15 cellular contexts compared by ENCODE assay signal in genomic region chr12:49792976-49793580, GRCh38. TPM values are rescaled to one million over a fixed set of nuclear protein-coding genes. Genes with fewer than 3 reads are reported as not detected.
DNase-seq lines count a peak whose midpoint lies in the region; ATAC-seq, FAIRE-seq and TF ChIP-seq lines count a peak whose summit lies in the region.
"Had no signal": no experiment of that assay in that cellular context is flagged by ENCODE, and none has a peak within 500 bp of the region (broad histone marks: within the 10 kb centered on the region; RNA-seq: fewer than 3 reads in every experiment).

No MANE protein-coding gene starts in this region.

- FAIRE-seq in K562 (lab: Jason Lieb, UNC) (no peak), kidney (lab: Jason Lieb, UNC) (no peak)
- FAIRE-seq: A549 had no signal

- H3K4me2 ChIP-seq in K562 (ENCODE audit: insufficient read depth, low read length) (no peak overlapping the region), neural progenitor cell (no peak overlapping the region)
- H3K4me2 ChIP-seq: A549 had no signal

- peaks cover 0 to 22% of the 10 kb centered on the region in 2 experiments; a peak in 2 of 5 replicates for H3K4me1 ChIP-seq in K562 (replicated peaks in 1 of 2; ENCODE audit: control insufficient read depth in 2 of 2, insufficient read depth in 2 of 2, low read length in 2 of 2)
- H3K4me1 ChIP-seq in neural progenitor cell = no peaks in the 10 kb centered on the region
- H3K4me1 ChIP-seq in kidney (ENCODE audit: control insufficient read depth in 1 of 2, insufficient read depth in 1 of 2, low read depth in 1 of 2, low read length in 2 of 2) = no peaks in the 10 kb centered on the region
- H3K4me1 ChIP-seq: A549, BE2C had no signal

- H3K4me1 Mint-ChIP-seq in neural progenitor cell = no peaks in the 10 kb centered on the region
- H3K4me1 Mint-ChIP-seq: CD4-positive, alpha-beta memory T cell had no signal

- no peak for TF ChIP-seq POLR2A in K562 (conservative IDR thresholded peaks at IDR 0.05)

- intact Hi-C loops in K562 (cut with micrococcal nuclease) (no loop called here), posterior vena cava (cut with DNase I) (no loop called here), kidney (cut with DNase I) (no loop called here)

- peaks cover 3% of the 10 kb centered on the region for H3K27me3 Mint-ChIP-seq in neural progenitor cell (ENCODE audit: insufficient read depth, low read depth)
- H3K27me3 Mint-ChIP-seq: CD4-positive, alpha-beta memory T cell had no signal

- H2AFZ ChIP-seq in K562 (ENCODE audit: low read depth, low read length) (no peak overlapping the region), neural progenitor cell (replicated peaks) (no peak overlapping the region)

- no peak overlapping the region for H3K27ac ChIP-seq in K562 (ENCODE audit: extremely low read depth, low read depth, low read length)
- H3K27ac ChIP-seq in neural progenitor cell = no peak overlapping the region
- H3K27ac ChIP-seq in kidney (ENCODE audit: low read depth in 2 of 2, low read length in 2 of 2) = no peak overlapping the region
- H3K27ac ChIP-seq: A549, C4-2B had no signal

- peak; percentile 32; the same call in 2 of the 3 replicates for ATAC-seq in K562
- ATAC-seq in GM19324 (IDR thresholded peaks at IDR 0.05; ENCODE audit: low FRiP score, unreplicated experiment) = no peak
- ATAC-seq: A549, HCT116 had no signal

- no peak overlapping the region for H3K4me3 Mint-ChIP-seq in neural progenitor cell
- H3K4me3 Mint-ChIP-seq: CD4-positive, alpha-beta memory T cell had no signal

- H3K27me3 ChIP-seq in K562 (ENCODE audit: control insufficient read depth in 2 of 2, insufficient read depth in 2 of 2, low read length in 2 of 2) (no peaks in the 10 kb centered on the region), neural progenitor cell (no peaks in the 10 kb centered on the region)
- H3K27me3 ChIP-seq: BE2C had no signal

- H3K79me2 ChIP-seq in K562 (ENCODE audit: control insufficient read depth, insufficient read depth, low read length) (no peaks in the 10 kb centered on the region), neural progenitor cell (ENCODE audit: low read depth) (no peaks in the 10 kb centered on the region)

- in situ Hi-C loops in K562 (cut with MboI) = no loop called here

- no peaks in the 10 kb centered on the region for H3K9me3 ChIP-seq in K562 (replicated peaks; ENCODE audit: control insufficient read depth, insufficient read depth, low read depth, low read length)
- no peaks in the 10 kb centered on the region for H3K9me3 ChIP-seq in neural progenitor cell (ENCODE audit: low read depth)
- no peaks in the 10 kb centered on the region for H3K9me3 ChIP-seq in kidney (ENCODE audit: control insufficient read depth in 1 of 2, low read length in 2 of 2)
- H3K9me3 ChIP-seq: A549, BE2C had no signal

- no TSS peak for BruUV-seq in K562 (replicated peaks; lab: Mats Ljungman, UMichigan)

- TF ChIP-seq CTCF in GM10248 (IDR thresholded peaks at IDR 0.05; ENCODE audit: control extremely low read depth, extremely low read depth, low read depth, missing control alignments) (no peak), K562 (IDR thresholded peaks at IDR 0.05 in 2 of 3, conservative IDR thresholded peaks at IDR 0.05 in 1 of 3; ENCODE audit: insufficient read depth in 2 of 3, low read depth in 1 of 3, low read length in 3 of 3) (no peak), neural progenitor cell (IDR thresholded peaks at IDR 0.05) (no peak), kidney (IDR thresholded peaks at IDR 0.05; ENCODE audit: borderline replicate concordance, extremely low read depth, insufficient read depth) (no peak)

- no peaks in the 10 kb centered on the region for H3F3A ChIP-seq in neural progenitor cell (ENCODE audit: low read depth)

- TF ChIP-seq EP300 in K562 (IDR thresholded peaks at IDR 0.05; ENCODE audit: low read length) = no peak

- peaks cover 2% of the 10 kb centered on the region for H3K36me3 Mint-ChIP-seq in neural progenitor cell

- H3K9ac ChIP-seq in K562 (ENCODE audit: insufficient read depth in 1 of 2, low read depth in 2 of 2, low read length in 2 of 2) = no peak overlapping the region; a peak in 1 of 4 replicates
- H3K9ac ChIP-seq in neural progenitor cell = no peak overlapping the region
- H3K9ac ChIP-seq in kidney (ENCODE audit: low read length in 2 of 2) = no peak overlapping the region

- H3K4me3 ChIP-seq in K562 = no peak overlapping the region
- no peak overlapping the region for H3K4me3 ChIP-seq in neural progenitor cell
- no peak overlapping the region for H3K4me3 ChIP-seq in kidney (ENCODE audit: low read length in 2 of 2)
- H3K4me3 ChIP-seq: A549 had no signal

- WGBS in K562 (ENCODE audit: insufficient coverage, low coverage, missing lambda C conversion rate) = 85% methylated on average over 4 of the region's 11 CpGs

- no peaks in the 10 kb centered on the region for H3K9me1 ChIP-seq in K562 (ENCODE audit: control insufficient read depth, insufficient read depth, low read length)

- no peak overlapping the region for H3K27ac Mint-ChIP-seq in neural progenitor cell

- CTCF ChIA-PET in GM10248 (lab: Yijun Ruan, JAX) = interaction anchor here (2.6 kb wide), 1 partner anchor 15 kb away, joined by 8 read pairs; no protein-coding TSS in a partner anchor
- CTCF ChIA-PET in K562 (lab: Yijun Ruan, JAX; ENCODE audit: low intra/inter-chr PET ratio) = no interaction called here

- H4K20me1 ChIP-seq in K562 (replicated peaks; ENCODE audit: control insufficient read depth, insufficient read depth, low read length) = 0 out of 2 replicates have a peak, but pooled peaks cover 3% of the 10 kb centered on the region
- no peaks in the 10 kb centered on the region for H4K20me1 ChIP-seq in neural progenitor cell (ENCODE audit: low read depth)

- POLR2A ChIA-PET in GM10248 (lab: Yijun Ruan, JAX) (no interaction called here), K562 (lab: Yijun Ruan, JAX) (no interaction called here)

- H3K9me3 Mint-ChIP-seq in neural progenitor cell = no peaks in the 10 kb centered on the region
- H3K9me3 Mint-ChIP-seq: CD4-positive, alpha-beta memory T cell had no signal

- DNase-seq in D341Med (ENCODE audit: low spot score) = peak; percentile 23
- DNase-seq in GM10248 (ENCODE audit: extremely low spot score) = peak; percentile 13
- DNase-seq in K562 (ENCODE audit: extremely low read depth in 1 of 4, low spot score in 3 of 4) = peak in 2 of 4 experiments; percentile 7 to 10
- DNase-seq in posterior vena cava (ENCODE audit: low spot score) = peak; percentile 64
- no peak for DNase-seq in neural progenitor cell (ENCODE audit: low spot score)
- no peak for DNase-seq in kidney
- DNase-seq: BE2C; CD4-positive, alpha-beta memory T cell; COR-L47; DND-41; GDM1 had no signal

- TF ChIP-seq RAD21 in K562 (CRISPR knock-in tag; conservative IDR thresholded peaks at IDR 0.05 in 1 of 2, IDR thresholded peaks at IDR 0.05 in 1 of 2) = no peak

- H3K36me3 ChIP-seq in K562 (ENCODE audit: control insufficient read depth, insufficient read depth, low read length) (peaks cover 7% of the 10 kb centered on the region; the same call in 1 of the 3 replicates), neural progenitor cell (no peaks in the 10 kb centered on the region), kidney (ENCODE audit: control insufficient read depth in 1 of 2, insufficient read depth in 2 of 2, low read length in 2 of 2) (peaks cover 8% of the 10 kb centered on the region in 2 donors)

RNA-seq across cellular contexts. Expression of gene NCKAP5L, which starts 35.1 kb away (rescaled TPM):
- 15.1 and 38.6 TPM in 2 replicates for total RNA-seq in K562 (2011; cell fraction: chromatin; rRNA removed; ENCODE audit: low replicate concordance)
- 21.6 and 25.2 TPM in 2 replicates for total RNA-seq in K562 (2011; cell fraction: nucleolus; rRNA removed)
- 21.0 and 24.7 TPM in 2 replicates for total RNA-seq in K562 (2011; cell fraction: nucleoplasm; rRNA removed)
- total RNA-seq in K562 (2014; rRNA removed) (7.3 and 9.4 TPM in 2 replicates), K562 (2014; rRNA removed; fragmentation: Illumina TruSeq; extraction: Trizol) (1.4 and 2.1 TPM in 2 replicates), K562 (2015; rRNA removed; fragmentation: Illumina TruSeq; extraction: Trizol) (4.7 and 4.9 TPM in 2 replicates), K562 (2021) (13.4 and 14.4 TPM in 2 replicates), posterior vena cava (10 to 100 TPM; 16.2 to 22.4 TPM), neural progenitor cell (ENCODE audit: low replicate concordance) (5.6 and 19.0 TPM in 2 replicates), kidney (20.6 TPM)
- polyA plus RNA-seq in K562 (2011; rRNA removed) (1.7 and 3.6 TPM in 2 replicates), K562 (2014; fragmentation: Illumina TruSeq; extraction: Trizol) (3.7 and 7.7 TPM in 2 replicates), K562 (2014; fragmentation: Nextera tagmentation; extraction: Ambion mirVana) (under 1 TPM; 0.01 to 0.04 TPM), K562 (2014; rRNA removed) (4.8 and 6.3 TPM in 2 replicates), kidney (ENCODE audit: insufficient read depth, low read depth, low replicate concordance) (7.2 TPM)
- 2.0 and 3.8 TPM in 2 replicates for polyA plus RNA-seq in K562 (2011; cell fraction: cytosol; rRNA removed)
- 7.3 and 13.2 TPM in 2 replicates for polyA plus RNA-seq in K562 (2011; cell fraction: nucleus; rRNA removed)
- 6.2 and 8.4 TPM in 2 replicates for polyA plus RNA-seq in K562 (2012)
- polyA minus RNA-seq in K562 (2011; rRNA and poly(A)+ RNA removed) = 5.1 and 5.7 TPM in 2 replicates
- polyA minus RNA-seq in K562 (2011; cell fraction: cytosol; rRNA and poly(A)+ RNA removed) = 5.6 and 7.4 TPM in 2 replicates
- polyA minus RNA-seq in K562 (2011; cell fraction: nucleus; rRNA and poly(A)+ RNA removed) = 8.1 and 10.1 TPM in 2 replicates

RNA-seq across cellular contexts. Expression of gene BCDIN3D, which starts 49.8 kb away (rescaled TPM):
- total RNA-seq in K562 (2011; cell fraction: chromatin; rRNA removed; ENCODE audit: low replicate concordance) = 6.1 and 8.1 TPM in 2 replicates
- 10.5 and 11.7 TPM in 2 replicates for total RNA-seq in K562 (2011; cell fraction: nucleolus; rRNA removed)
- 9.2 and 11.8 TPM in 2 replicates for total RNA-seq in K562 (2011; cell fraction: nucleoplasm; rRNA removed)
- total RNA-seq in K562 (2014; rRNA removed) = 3.7 and 4.3 TPM in 2 replicates
- 4.4 and 4.6 TPM in 2 replicates for total RNA-seq in K562 (2014; rRNA removed; fragmentation: Illumina TruSeq; extraction: Trizol)
- 4.9 TPM in 2 replicates for total RNA-seq in K562 (2015; rRNA removed; fragmentation: Illumina TruSeq; extraction: Trizol)
- total RNA-seq in K562 (2021) = 5.1 and 5.6 TPM in 2 replicates
- polyA plus RNA-seq in K562 (2011; rRNA removed) = 3.7 and 5.6 TPM in 2 replicates
- 3.5 and 4.3 TPM in 2 replicates for polyA plus RNA-seq in K562 (2011; cell fraction: cytosol; rRNA removed)
- 2.3 and 3.5 TPM in 2 replicates for polyA plus RNA-seq in K562 (2011; cell fraction: nucleus; rRNA removed)
- polyA plus RNA-seq in K562 (2012) = 4.0 and 5.4 TPM in 2 replicates
- polyA plus RNA-seq in K562 (2014; fragmentation: Illumina TruSeq; extraction: Trizol) = 5.1 and 5.9 TPM in 2 replicates
- polyA plus RNA-seq in K562 (2014; fragmentation: Nextera tagmentation; extraction: Ambion mirVana) = 1 to 10 TPM; 6.3 to 6.9 TPM
- 5.2 and 5.8 TPM in 2 replicates for polyA plus RNA-seq in K562 (2014; rRNA removed)
- 4.7 and 5.3 TPM in 2 replicates for polyA minus RNA-seq in K562 (2011; rRNA and poly(A)+ RNA removed)
- 1.1 and 1.9 TPM in 2 replicates for polyA minus RNA-seq in K562 (2011; cell fraction: cytosol; rRNA and poly(A)+ RNA removed)
- 2.7 and 4.7 TPM in 2 replicates for polyA minus RNA-seq in K562 (2011; cell fraction: nucleus; rRNA and poly(A)+ RNA removed)
- total RNA-seq in posterior vena cava = 1 to 10 TPM; 2.5 to 4.0 TPM
- total RNA-seq in neural progenitor cell (ENCODE audit: low replicate concordance) = 3.8 and 5.3 TPM in 2 replicates
- 5.1 TPM for total RNA-seq in kidney
- 4.6 TPM for polyA plus RNA-seq in kidney (ENCODE audit: insufficient read depth, low read depth, low replicate concordance)

RNA-seq across cellular contexts. Expression of gene TMBIM6, which starts 51.7 kb away (rescaled TPM):
- total RNA-seq in K562 (2011; cell fraction: chromatin; rRNA removed; ENCODE audit: low replicate concordance) = 401 and 445 TPM in 2 replicates
- 407 and 460 TPM in 2 replicates for total RNA-seq in K562 (2011; cell fraction: nucleolus; rRNA removed)
- total RNA-seq in K562 (2011; cell fraction: nucleoplasm; rRNA removed) = 608 and 797 TPM in 2 replicates
- total RNA-seq in K562 (2014; rRNA removed) = 147 and 188 TPM in 2 replicates
- 268 and 290 TPM in 2 replicates for total RNA-seq in K562 (2014; rRNA removed; fragmentation: Illumina TruSeq; extraction: Trizol)
- total RNA-seq in K562 (2015; rRNA removed; fragmentation: Illumina TruSeq; extraction: Trizol) = 247 and 254 TPM in 2 replicates
- 322 and 355 TPM in 2 replicates for total RNA-seq in K562 (2021)
- polyA plus RNA-seq in K562 (2011; rRNA removed) = 357 and 403 TPM in 2 replicates
- 276 and 434 TPM in 2 replicates for polyA plus RNA-seq in K562 (2011; cell fraction: cytosol; rRNA removed)
- 186 and 273 TPM in 2 replicates for polyA plus RNA-seq in K562 (2011; cell fraction: nucleus; rRNA removed)
- polyA plus RNA-seq in K562 (2012) = 452 and 476 TPM in 2 replicates
- 325 and 352 TPM in 2 replicates for polyA plus RNA-seq in K562 (2014; fragmentation: Illumina TruSeq; extraction: Trizol)
- polyA plus RNA-seq in K562 (2014; fragmentation: Nextera tagmentation; extraction: Ambion mirVana) = 1,000 to 10,000 TPM; 1,205 to 1,288 TPM
- polyA plus RNA-seq in K562 (2014; rRNA removed) = 197 and 209 TPM in 2 replicates
- 220 and 237 TPM in 2 replicates for polyA minus RNA-seq in K562 (2011; rRNA and poly(A)+ RNA removed)
- 91.4 and 130 TPM in 2 replicates for polyA minus RNA-seq in K562 (2011; cell fraction: cytosol; rRNA and poly(A)+ RNA removed)
- 50.4 and 88.6 TPM in 2 replicates for polyA minus RNA-seq in K562 (2011; cell fraction: nucleus; rRNA and poly(A)+ RNA removed)
- 100 to 1,000 TPM; 285 to 313 TPM for total RNA-seq in posterior vena cava
- 256 and 318 TPM in 2 replicates for total RNA-seq in neural progenitor cell (ENCODE audit: low replicate concordance)
- total RNA-seq in kidney = 724 TPM
- 644 TPM for polyA plus RNA-seq in kidney (ENCODE audit: insufficient read depth, low read depth, low replicate concordance)

Comparison
In these comparisons a context has a peak if more than half of its experiments do, and no peak if none do; other contexts are left out.
1. DNase-seq: peak in D341Med (single experiment), GM10248 (single experiment) and posterior vena cava (single experiment); none in neural progenitor cell (single experiment) and kidney (single experiment).